Comparison of ENCODE assay signal across 16 cellular contexts in genomic region chr17:10610821-10611323, GRCh38. TPM values are rescaled to one million over a fixed set of nuclear protein-coding genes. Genes with fewer than 3 reads are reported as not detected.
DNase-seq lines count a peak whose midpoint lies in the region; ATAC-seq and TF ChIP-seq lines count a peak whose summit lies in the region.
"Had no signal": no experiment of that assay in that cellular context is flagged by ENCODE, and none has a peak within 500 bp of the region (broad histone marks: within the 10 kb centered on the region; RNA-seq: fewer than 3 reads in every experiment).

No MANE protein-coding gene starts in this region.

- peaks cover 5% of the 10 kb centered on the region for H3K27me3 Mint-ChIP-seq in chondrocyte (ENCODE audit: low read depth)
- H3K27me3 Mint-ChIP-seq: CD4-positive, alpha-beta T cell had no signal

- H3K4me1 Mint-ChIP-seq in chondrocyte (ENCODE audit: low read depth), result peaks cover 18% of the 10 kb centered on the region
- H3K4me1 Mint-ChIP-seq: B cell had no signal

- WGBS in upper lobe of left lung, 2 donors, result 67 to 78% methylated on average over 10 of the region's 10 CpGs

- peak overlapping the region in 1 of 3 donors; percentile 27 for H3K9ac ChIP-seq in skeletal muscle tissue (ENCODE audit: low read depth in 1 of 3, low read length in 3 of 3)

- H3K27ac ChIP-seq in skeletal muscle tissue (ENCODE audit: low read depth, low read length), result peak overlapping the region; percentile 90
- H3K27ac ChIP-seq in upper lobe of left lung, result no peak overlapping the region
- H3K27ac ChIP-seq: HL-60 had no signal

- no peaks in the 10 kb centered on the region for H3K9me3 Mint-ChIP-seq in chondrocyte (ENCODE audit: low read depth)
- H3K9me3 Mint-ChIP-seq: CD4-positive, alpha-beta T cell; HFFc6 had no signal

- H3K4me3 Mint-ChIP-seq in chondrocyte (ENCODE audit: unreplicated experiment), result no peak overlapping the region
- H3K4me3 Mint-ChIP-seq: B cell; CD4-positive, alpha-beta T cell; HFFc6 had no signal

- no peak overlapping the region for H3K27ac Mint-ChIP-seq in chondrocyte (ENCODE audit: unreplicated experiment)
- H3K27ac Mint-ChIP-seq: B cell; CD4-positive, alpha-beta T cell; HFFc6 had no signal

- TF ChIP-seq POLR2A in upper lobe of left lung (IDR thresholded peaks at IDR 0.05), result no peak

- no peak for TF ChIP-seq EP300 in upper lobe of left lung (IDR thresholded peaks at IDR 0.05)

- H3K4me3 ChIP-seq in skeletal muscle tissue (ENCODE audit: low read length in 3 of 3) (peak overlapping the region in 1 of 3 donors; percentile 49), upper lobe of left lung (no peak overlapping the region)

- H3K36me3 ChIP-seq in skeletal muscle tissue (ENCODE audit: control insufficient read depth in 3 of 3, insufficient read depth in 3 of 3, low read length in 3 of 3), result no peaks in the 10 kb centered on the region
- no peaks in the 10 kb centered on the region for H3K36me3 ChIP-seq in upper lobe of left lung

- H3K9me3 ChIP-seq in skeletal muscle tissue (ENCODE audit: control insufficient read depth in 3 of 3, low read length in 3 of 3), result no peaks in the 10 kb centered on the region
- H3K9me3 ChIP-seq in upper lobe of left lung, result no peaks in the 10 kb centered on the region

- H3K36me3 Mint-ChIP-seq in chondrocyte (ENCODE audit: low read depth), result no peaks in the 10 kb centered on the region

- no peak for TF ChIP-seq CTCF in upper lobe of left lung (IDR thresholded peaks at IDR 0.05)
- TF ChIP-seq CTCF in chondrocyte (IDR thresholded peaks at IDR 0.05), result no peak

- DNase-seq in DMS79 (lab: John Stamatoyannopoulos, UW) (peak; percentile 53), NCI-H524 treated with DMSO at 0.1 percent for 48 hours (lab: John Stamatoyannopoulos, UW) (peak; percentile 49), kidney glomerular epithelial cell (lab: John Stamatoyannopoulos, UW) (peak; percentile 23), upper lobe of left lung (no peak), chondrocyte (ENCODE audit: low spot score) (no peak)
- DNase-seq: C1 segment of cervical spinal cord; CD4-positive, alpha-beta T cell; DND-41; GDM1; HCEC 1CT; HFFc6 had no signal

- ATAC-seq in upper lobe of left lung (ENCODE audit: low FRiP score in 2 of 2), result no peak
- ATAC-seq in GM21390 (IDR thresholded peaks at IDR 0.05; ENCODE audit: unreplicated experiment), result no peak

- H3K4me1 ChIP-seq in skeletal muscle tissue (ENCODE audit: control insufficient read depth in 3 of 3, insufficient read depth in 3 of 3, low read length in 3 of 3) (peaks cover 17 to 34% (median 31%) of the 10 kb centered on the region in 3 donors), upper lobe of left lung (no peaks in the 10 kb centered on the region)

- no peaks in the 10 kb centered on the region for H3K27me3 ChIP-seq in skeletal muscle tissue (ENCODE audit: control insufficient read depth in 3 of 3, insufficient read depth in 3 of 3, low read length in 3 of 3)
- H3K27me3 ChIP-seq in upper lobe of left lung, result no peaks in the 10 kb centered on the region

RNA-seq across cellular contexts. Expression of gene MYH3, which starts 46.2 kb away (rescaled TPM):
- total RNA-seq in skeletal muscle tissue, result 6,986 TPM
- 1 to 10 TPM; 1.5 to 9.4 (median 1.9) TPM for total RNA-seq in upper lobe of left lung
- 3.0 to 3.5 TPM (median 3.2 TPM) in 3 replicates for total RNA-seq in chondrocyte
- total RNA-seq: H4 had no signal

Comparison
In these comparisons a context has a peak if more than half of its experiments do, and no peak if none do; other contexts are left out.
1. DNase-seq: peak in DMS79 (single experiment), NCI-H524 treated with DMSO at 0.1 percent for 48 hours (single experiment) and kidney glomerular epithelial cell (single experiment); none in upper lobe of left lung (0 of 2) and chondrocyte (single experiment).
2. RNA of gene MYH3, which starts 46.2 kb away (total RNA-seq): 6,986 TPM in skeletal muscle tissue (single experiment); 3.0 to 3.5 TPM in chondrocyte and 1.5 to 9.4 TPM in upper lobe of left lung; every median in the first group is over 100 times any median in the second.